Comparison of ENCODE assay signal across 6 cellular contexts in the genomic region with DNA sequence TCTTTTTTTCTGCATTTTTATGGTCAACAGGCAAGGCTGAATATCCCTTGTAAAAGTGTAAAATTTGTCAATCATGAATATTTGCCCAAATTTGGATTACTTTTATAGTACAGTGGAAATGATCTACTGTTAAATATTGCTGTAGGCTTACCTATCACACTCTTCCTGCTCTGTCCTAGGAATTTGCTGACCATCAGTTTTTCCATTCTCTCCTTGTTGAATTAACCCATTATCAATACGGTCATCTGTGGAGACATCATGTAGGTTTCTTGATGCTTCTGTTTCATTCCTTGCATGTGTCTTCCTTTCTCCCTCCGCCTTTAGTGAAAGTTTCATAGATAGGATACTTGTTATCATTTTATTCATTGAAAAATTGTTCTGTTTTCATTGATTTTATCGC.
"Had no signal": no experiment of that assay in that cellular context is flagged by ENCODE, and none has a peak within 500 bp of the region (broad histone marks: within the 10 kb centered on the region; RNA-seq: fewer than 3 reads in every experiment).

No MANE protein-coding gene starts in this region.

- DNase-seq: KBM-7, KG1 had no signal

- FAIRE-seq: HTR-8/SVneo, K562 had no signal

- H3K9ac ChIP-seq: KMS-11 had no signal

- ATAC-seq: K562 had no signal

- H3K4me3 ChIP-seq: K562 had no signal

- H3K4me2 ChIP-seq: KMS-11 had no signal

- H3K27ac ChIP-seq: HL-60, KMS-11 had no signal
